18 cellular contexts compared by ENCODE assay signal in genomic region chr13:93674337-93674755, GRCh38.
A peak's percentile ranks its signal among the peaks of the same experiment; 100 is the strongest.
DNase-seq lines count a peak whose midpoint lies in the region; ATAC-seq and TF ChIP-seq lines count a peak whose summit lies in the region.
"Had no signal": no experiment of that assay in that cellular context is flagged by ENCODE, and none has a peak within 500 bp of the region (broad histone marks: within the 10 kb centered on the region; RNA-seq: fewer than 3 reads in every experiment).

No MANE protein-coding gene starts in this region.

- H3K4me3 ChIP-seq in AG09309 (ENCODE audit: control insufficient read depth, low read depth, low read length) (no peak overlapping the region), adipocyte (ENCODE audit: low read length) (no peak overlapping the region)
- H3K4me3 ChIP-seq: BLaER1, GM12878 had no signal

- DNase-seq in AG09309 (ENCODE audit: low read depth) = peak; percentile 11
- peak; percentile 2 for DNase-seq in GM03348 (ENCODE audit: low spot score)
- peak; percentile 51 for DNase-seq in SK-N-DZ (ENCODE audit: low spot score)
- DNase-seq in adipocyte (ENCODE audit: low read depth) = peak; percentile 3
- DNase-seq in T-helper 2 cell treated with Interferon-gamma antibody and Interleukin-4, amounts not matched to agents 5 μg/mL and 100 μg/mL, for 36 hours (ENCODE audit: low spot score) = no peak
- DNase-seq in NOMO-1 treated with DMSO at 0.1 percent for 48 hours (lab: John Stamatoyannopoulos, UW; ENCODE audit: unreplicated experiment) = no peak
- DNase-seq: Caco-2; CD4-positive, CD25-positive, alpha-beta regulatory T cell; CD8-positive, alpha-beta T cell; DMS153; DND-41; GOT3; H7 had no signal

- H3K9me3 ChIP-seq in adipocyte (ENCODE audit: control insufficient read depth, low read length) = no peaks in the 10 kb centered on the region
- H3K9me3 ChIP-seq: BLaER1, Caco-2 had no signal

- H3K4me1 Mint-ChIP-seq in T-helper 2 cell treated with Interferon-gamma antibody and Interleukin-4, amounts not matched to agents 5 μg/mL and 100 μg/mL, for 36 hours (ENCODE audit: low read depth) = no peaks in the 10 kb centered on the region
- no peaks in the 10 kb centered on the region for H3K4me1 Mint-ChIP-seq in stimulated activated memory B cell treated with anti-CD40 and anti-IgM and Interleukin-4, amounts not matched to agents 10 μg/mL and 1 μg/mL and 100 μg/mL, for 72 hours
- H3K4me1 Mint-ChIP-seq: CD4-positive, CD25-positive, alpha-beta regulatory T cell had no signal

- H3K9me3 Mint-ChIP-seq in T-helper 2 cell treated with Interferon-gamma antibody and Interleukin-4, amounts not matched to agents 5 μg/mL and 100 μg/mL, for 36 hours = no peaks in the 10 kb centered on the region
- H3K9me3 Mint-ChIP-seq in stimulated activated memory B cell treated with anti-CD40 and anti-IgM and Interleukin-4, amounts not matched to agents 10 μg/mL and 1 μg/mL and 100 μg/mL, for 72 hours = peaks cover 2% of the 10 kb centered on the region
- H3K9me3 Mint-ChIP-seq: CD8-positive, alpha-beta T cell had no signal

- H3K27me3 Mint-ChIP-seq in T-helper 2 cell treated with Interferon-gamma antibody and Interleukin-4, amounts not matched to agents 5 μg/mL and 100 μg/mL, for 36 hours (ENCODE audit: low read depth) = no peaks in the 10 kb centered on the region
- H3K27me3 Mint-ChIP-seq in stimulated activated memory B cell treated with anti-CD40 and anti-IgM and Interleukin-4, amounts not matched to agents 10 μg/mL and 1 μg/mL and 100 μg/mL, for 72 hours = no peaks in the 10 kb centered on the region
- H3K27me3 Mint-ChIP-seq: CD4-positive, CD25-positive, alpha-beta regulatory T cell had no signal

- no peak for ATAC-seq in HG03378 (IDR thresholded peaks at IDR 0.05; ENCODE audit: unreplicated experiment)
- ATAC-seq in stimulated activated memory B cell treated with anti-CD40 and anti-IgM and Interleukin-4, amounts not matched to agents 10 μg/mL and 1 μg/mL and 100 μg/mL, for 72 hours = no peak
- ATAC-seq: CD8-positive, alpha-beta T cell; GM12878; HCT116 had no signal

- no peak overlapping the region for H3K4me3 Mint-ChIP-seq in T-helper 2 cell treated with Interferon-gamma antibody and Interleukin-4, amounts not matched to agents 5 μg/mL and 100 μg/mL, for 36 hours
- no peak overlapping the region for H3K4me3 Mint-ChIP-seq in stimulated activated memory B cell treated with anti-CD40 and anti-IgM and Interleukin-4, amounts not matched to agents 10 μg/mL and 1 μg/mL and 100 μg/mL, for 72 hours
- H3K4me3 Mint-ChIP-seq: CD4-positive, CD25-positive, alpha-beta regulatory T cell; CD8-positive, alpha-beta T cell had no signal

- H3K27me3 ChIP-seq in adipocyte (replicated peaks; ENCODE audit: control insufficient read depth, insufficient read depth, low read length) = no peaks in the 10 kb centered on the region
- H3K27me3 ChIP-seq: BLaER1 had no signal

- H3K4me1 ChIP-seq in adipocyte (ENCODE audit: control insufficient read depth, insufficient read depth, low read length) = no peaks in the 10 kb centered on the region
- H3K4me1 ChIP-seq: BLaER1, Caco-2 had no signal

- H3K36me3 ChIP-seq in adipocyte (ENCODE audit: control insufficient read depth, insufficient read depth, low read length, severe bottlenecking) = no peaks in the 10 kb centered on the region
- H3K36me3 ChIP-seq: BLaER1 had no signal

- H3K9ac ChIP-seq in adipocyte (ENCODE audit: low read length) = no peak overlapping the region
- H3K9ac ChIP-seq: BLaER1 had no signal

- no peak overlapping the region for H3K27ac Mint-ChIP-seq in T-helper 2 cell treated with Interferon-gamma antibody and Interleukin-4, amounts not matched to agents 5 μg/mL and 100 μg/mL, for 36 hours
- H3K27ac Mint-ChIP-seq in stimulated activated memory B cell treated with anti-CD40 and anti-IgM and Interleukin-4, amounts not matched to agents 10 μg/mL and 1 μg/mL and 100 μg/mL, for 72 hours = no peak overlapping the region
- H3K27ac Mint-ChIP-seq: CD4-positive, CD25-positive, alpha-beta regulatory T cell; CD8-positive, alpha-beta T cell had no signal

- TF ChIP-seq CTCF in AG09309 (IDR thresholded peaks at IDR 0.05; ENCODE audit: control insufficient read depth, insufficient read depth, low read depth, low read length, missing control alignments) = no peak

- H3K36me3 Mint-ChIP-seq in T-helper 2 cell treated with Interferon-gamma antibody and Interleukin-4, amounts not matched to agents 5 μg/mL and 100 μg/mL, for 36 hours (ENCODE audit: low read depth) = no peaks in the 10 kb centered on the region
- H3K36me3 Mint-ChIP-seq in stimulated activated memory B cell treated with anti-CD40 and anti-IgM and Interleukin-4, amounts not matched to agents 10 μg/mL and 1 μg/mL and 100 μg/mL, for 72 hours = no peaks in the 10 kb centered on the region
- H3K36me3 Mint-ChIP-seq: CD4-positive, CD25-positive, alpha-beta regulatory T cell; CD8-positive, alpha-beta T cell had no signal

Comparison
In these comparisons a context has a peak if more than half of its experiments do, and no peak if none do; other contexts are left out.
1. DNase-seq: peak in AG09309 (single experiment), GM03348 (single experiment), SK-N-DZ (single experiment) and adipocyte (single experiment); none in T-helper 2 cell treated with Interferon-gamma antibody and Interleukin-4, amounts not matched to agents 5 μg/mL and 100 μg/mL, for 36 hours (single experiment) and NOMO-1 treated with DMSO at 0.1 percent for 48 hours (single experiment).